ENCODE assay signal across 34 cellular contexts in the genomic region with DNA sequence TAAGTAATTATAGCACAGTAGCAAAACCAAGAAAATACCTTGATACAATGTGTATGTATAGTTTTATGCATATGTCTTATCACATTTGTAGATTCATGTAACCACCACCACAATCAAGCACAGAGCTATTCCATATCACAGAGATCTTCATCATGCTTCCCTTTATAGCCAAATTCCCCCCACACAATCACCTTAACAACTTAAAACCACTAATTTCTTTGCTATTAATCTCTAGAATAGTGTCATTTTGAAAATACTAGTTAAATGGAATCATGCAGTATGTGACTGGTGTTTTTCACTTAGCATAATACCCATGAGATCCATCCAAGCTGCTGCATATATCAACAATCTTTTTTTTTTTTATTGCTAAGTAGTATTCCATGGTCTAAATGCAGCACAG. TPM values are rescaled to one million over a fixed set of nuclear protein-coding genes. Genes with fewer than 3 reads are reported as not detected.
"Had no signal": no experiment of that assay in that cellular context is flagged by ENCODE, and none has a peak within 500 bp of the region (broad histone marks: within the 10 kb centered on the region; RNA-seq: fewer than 3 reads in every experiment).

No MANE protein-coding gene starts in this region.

- DNase-seq: colonic mucosa; cortex of kidney; effector CD8-positive, alpha-beta T cell; effector memory CD8-positive, alpha-beta T cell; endodermal cell; erythroblast; esophagus squamous epithelium; foreskin fibroblast; foreskin melanocyte; gastrocnemius medialis; glutamatergic neuron; head of caudate nucleus; heart right ventricle; hippocampal formation; left cardiac atrium; left lung; left ventricle myocardium superior; lower lobe of right lung; mesenchymal stem cell; mucosa of descending colon had no signal

- H3K27me3 ChIP-seq: colonic mucosa, esophagus squamous epithelium, gastrocnemius medialis, left lung had no signal

- H3K4me1 Mint-ChIP-seq: endodermal cell, mesothelial cell of epicardium had no signal

- H3K4me3 ChIP-seq: colonic mucosa, esophagus squamous epithelium, gastrocnemius medialis, heart right ventricle, left lung, lower lobe of right lung, mucosa of descending colon had no signal

- H3K9me3 ChIP-seq: colonic mucosa, esophagus squamous epithelium, gastrocnemius medialis, heart right ventricle, left lung, lower lobe of right lung, mucosa of descending colon had no signal

- H3K27ac Mint-ChIP-seq: dendritic cell treated with granulocyte-macrophage colony-stimulating factor and Interleukin-4, amounts not matched to agents 40 ng/mL and 50 ng/mL, for 4 days; effector memory CD8-positive, alpha-beta T cell; endodermal cell; mesothelial cell of epicardium had no signal

- H3K36me3 ChIP-seq: colonic mucosa, esophagus squamous epithelium, gastrocnemius medialis had no signal

- H3K27ac ChIP-seq: colonic mucosa, epithelial cell of prostate, esophagus squamous epithelium, gastrocnemius medialis, heart right ventricle, left lung, lower lobe of right lung had no signal

- FAIRE-seq: endometrium, islet of Langerhans, keratinocyte had no signal

- H3K4me1 ChIP-seq: colonic mucosa, esophagus squamous epithelium, gastrocnemius medialis, heart right ventricle, lower lobe of right lung had no signal

- ATAC-seq: effector memory CD8-positive, alpha-beta T cell; esophagus mucosa; gastrocnemius medialis; heart right ventricle; left cardiac atrium; left lung; left ventricle myocardium superior; lower lobe of right lung; mucosa of descending colon had no signal

- H3K9me3 Mint-ChIP-seq: effector memory CD8-positive, alpha-beta T cell had no signal

- H3K4me3 Mint-ChIP-seq: dendritic cell treated with granulocyte-macrophage colony-stimulating factor and Interleukin-4, amounts not matched to agents 40 ng/mL and 50 ng/mL, for 4 days; effector memory CD8-positive, alpha-beta T cell; endodermal cell; mesothelial cell of epicardium had no signal

RNA-seq across cellular contexts. Expression of gene HLA-DRA, which starts 8.2 kb away (rescaled TPM):
- total RNA-seq: lung microvascular endothelial cell, mesothelial cell of epicardium had no signal

RNA-seq across cellular contexts. Expression of gene BTNL2, which starts 41.0 kb away (rescaled TPM):
- total RNA-seq: colonic mucosa, dermis microvascular lymphatic vessel endothelial cell, endodermal cell, esophagus mucosa, esophagus squamous epithelium, gastrocnemius medialis, glomerular endothelial cell, heart right ventricle, kidney epithelial cell, left cardiac atrium, left lung, left ventricle myocardium superior, lower leg skin, lower lobe of right lung, lung microvascular endothelial cell, mesenteric fat pad, mesothelial cell of epicardium, mucosa of descending colon, myocyte had no signal
- polyA plus RNA-seq: heart right ventricle, keratinocyte had no signal
